12 cellular contexts compared by ENCODE assay signal in the genomic region with DNA sequence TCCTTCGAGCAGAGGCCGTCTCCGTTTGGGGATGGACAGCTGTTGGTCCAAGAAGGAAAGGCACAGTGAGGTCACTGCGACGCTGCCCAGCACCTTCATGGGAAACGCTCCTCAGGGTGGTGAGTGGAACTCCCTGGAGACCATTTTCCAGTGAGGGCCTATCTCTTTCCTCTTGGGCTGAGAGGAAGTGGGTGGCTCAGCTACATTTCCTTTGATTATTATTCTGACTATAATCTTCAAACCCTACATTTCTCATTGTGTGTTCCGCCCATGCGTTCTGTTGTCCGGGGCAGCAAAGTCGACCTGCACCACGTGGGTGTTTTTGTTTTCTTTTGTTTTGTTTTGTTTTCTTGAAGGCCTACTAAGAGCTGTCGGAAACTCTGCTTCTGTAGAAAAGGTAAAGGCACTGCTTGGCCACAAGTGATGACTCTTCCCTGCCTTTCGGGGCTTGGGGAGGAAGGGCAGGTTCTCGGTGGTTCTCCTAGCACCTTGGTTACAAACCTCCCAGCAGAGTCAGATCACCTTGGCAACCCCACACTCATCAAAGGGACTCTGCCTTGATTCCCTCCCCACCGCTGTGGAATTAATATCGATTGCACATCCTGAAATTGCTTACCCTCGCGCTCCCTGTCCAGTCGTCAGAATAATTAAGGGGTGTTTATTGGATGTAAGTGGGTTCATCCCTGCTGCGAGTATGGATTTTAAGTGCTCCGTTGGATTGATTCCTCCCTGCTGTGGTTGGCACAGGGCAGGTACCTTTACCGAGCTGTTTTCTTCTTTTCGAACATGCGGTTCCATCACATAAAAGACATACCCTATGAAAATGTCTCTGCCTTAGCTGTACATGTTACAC. TPM values are rescaled to one million over a fixed set of nuclear protein-coding genes. Genes with fewer than 3 reads are reported as not detected.
DNase-seq lines count a peak whose midpoint lies in the region; TF ChIP-seq lines count a peak whose summit lies in the region.
"Had no signal": no experiment of that assay in that cellular context is flagged by ENCODE, and none has a peak within 500 bp of the region (broad histone marks: within the 10 kb centered on the region; RNA-seq: fewer than 3 reads in every experiment).

No MANE protein-coding gene starts in this region.

- no peaks in the 10 kb centered on the region for H3K36me3 Mint-ChIP-seq in activated CD4-positive, alpha-beta T cell treated with anti-CD3 and anti-CD28 coated beads, Interleukin-2, amount 10 ng/mL, durations not matched to agents 7 days and 5 days (ENCODE audit: low read depth)

- 78 to 81% (median 79%) methylated on average over 24 of the region's 24 CpGs for WGBS in ovary, 3 donors

- H3K27me3 ChIP-seq in ovary: no peaks in the 10 kb centered on the region
- H3K27me3 ChIP-seq: thyroid gland had no signal

- POLR2A ChIA-PET in activated CD4-positive, alpha-beta T cell treated with anti-CD3 and anti-CD28 coated beads, Interleukin-2, amount 10 ng/mL, durations not matched to agents 7 days and 5 days (lab: Charles Lee): no interaction called here

- TF ChIP-seq POLR2A in erythroblast (IDR thresholded peaks at IDR 0.05; ENCODE audit: low read length) (no peak), ovary (IDR thresholded peaks at IDR 0.05) (no peak)

- peak; percentile 23 for DNase-seq in activated CD4-positive, alpha-beta T cell treated with anti-CD3 and anti-CD28 coated beads for 48 hours
- no peak for DNase-seq in activated CD4-positive, alpha-beta T cell treated with anti-CD3 and anti-CD28 coated beads, Interleukin-2, amount 50 U/mL, for 1 hour
- DNase-seq in activated CD4-positive, alpha-beta T cell treated with anti-CD3 and anti-CD28 coated beads, Interleukin-2, amount 10 ng/mL, durations not matched to agents 7 days and 5 days: no peak
- DNase-seq in erythroblast (lab: John Stamatoyannopoulos, UW) (peak; percentile 64 to 66), ovary (no peak), DMS53 treated with DMSO at 0.1 percent for 48 hours (lab: John Stamatoyannopoulos, UW; ENCODE audit: unreplicated experiment) (no peak)
- DNase-seq in stimulated activated CD8-positive, alpha-beta memory T cell treated with anti-CD3 and anti-CD28 coated beads, Interleukin-4, amount 100 ng/mL, for 48 hours: peak; percentile 34
- DNase-seq in effector CD4-positive, alpha-beta T cell: no peak
- DNase-seq: ACHN; GF-D8; stimulated activated CD4-positive, alpha-beta T cell treated with anti-CD3 and anti-CD28 coated beads, Interleukin-4, amount 100 ng/mL, for 1 hour; thyroid gland had no signal

- no peak for TF ChIP-seq CTCF in ovary (IDR thresholded peaks at IDR 0.05)

- no peak overlapping the region for H3K27ac ChIP-seq in ovary

- H3K9me3 Mint-ChIP-seq in activated CD4-positive, alpha-beta T cell treated with anti-CD3 and anti-CD28 coated beads, Interleukin-2, amount 10 ng/mL, durations not matched to agents 7 days and 5 days: no peaks in the 10 kb centered on the region

- peak overlapping the region; percentile 60 for H3K27ac Mint-ChIP-seq in activated CD4-positive, alpha-beta T cell treated with anti-CD3 and anti-CD28 coated beads, Interleukin-2, amount 10 ng/mL, durations not matched to agents 7 days and 5 days

- peak overlapping the region; percentile 15 for H3K4me3 Mint-ChIP-seq in activated CD4-positive, alpha-beta T cell treated with anti-CD3 and anti-CD28 coated beads, Interleukin-2, amount 10 ng/mL, durations not matched to agents 7 days and 5 days

- peaks cover 3% of the 10 kb centered on the region for H3K4me1 ChIP-seq in ovary (ENCODE audit: insufficient read depth)

- intact Hi-C loops in ovary (cut with DNase I): no loop called here

- CTCF ChIA-PET in activated CD4-positive, alpha-beta T cell treated with anti-CD3 and anti-CD28 coated beads, Interleukin-2, amount 10 ng/mL, durations not matched to agents 7 days and 5 days (lab: Charles Lee): interaction anchor here (0.9 kb wide), 1 partner anchor 11 kb away, joined by 3 read pairs; no protein-coding TSS in a partner anchor

- TF ChIP-seq EP300 in ovary (IDR thresholded peaks at IDR 0.05): no peak

- no peaks in the 10 kb centered on the region for H3K9me3 ChIP-seq in ovary
- H3K9me3 ChIP-seq: thyroid gland had no signal

- no peaks in the 10 kb centered on the region for H3K36me3 ChIP-seq in ovary
- H3K36me3 ChIP-seq: thyroid gland had no signal

- no peak overlapping the region for H3K4me3 ChIP-seq in ovary
- H3K4me3 ChIP-seq: thyroid gland had no signal

- H3K27me3 Mint-ChIP-seq in activated CD4-positive, alpha-beta T cell treated with anti-CD3 and anti-CD28 coated beads, Interleukin-2, amount 10 ng/mL, durations not matched to agents 7 days and 5 days: no peaks in the 10 kb centered on the region

- H3K4me1 Mint-ChIP-seq in activated CD4-positive, alpha-beta T cell treated with anti-CD3 and anti-CD28 coated beads, Interleukin-2, amount 10 ng/mL, durations not matched to agents 7 days and 5 days: peaks cover 32% of the 10 kb centered on the region

RNA-seq across cellular contexts. Expression of gene PARVB, which starts 7.2 kb away (rescaled TPM):
- total RNA-seq in activated CD4-positive, alpha-beta T cell treated with anti-CD3 and anti-CD28 coated beads, Interleukin-2, amount 10 ng/mL, durations not matched to agents 7 days and 5 days: 10 to 100 TPM; 18.2 to 19.2 TPM
- 10 to 100 TPM; 12.3 to 62.9 (median 40.0) TPM for total RNA-seq in ovary
- 10 to 100 TPM; 23.0 to 29.6 TPM for polyA plus RNA-seq in ovary

Comparison
In these comparisons a context has a peak if more than half of its experiments do, and no peak if none do; other contexts are left out.
1. DNase-seq: peak in activated CD4-positive, alpha-beta T cell treated with anti-CD3 and anti-CD28 coated beads for 48 hours (single experiment), erythroblast (2 of 2) and stimulated activated CD8-positive, alpha-beta memory T cell treated with anti-CD3 and anti-CD28 coated beads, Interleukin-4, amount 100 ng/mL, for 48 hours (single experiment); none in activated CD4-positive, alpha-beta T cell treated with anti-CD3 and anti-CD28 coated beads, Interleukin-2, amount 50 U/mL, for 1 hour (single experiment), activated CD4-positive, alpha-beta T cell treated with anti-CD3 and anti-CD28 coated beads, Interleukin-2, amount 10 ng/mL, durations not matched to agents 7 days and 5 days (single experiment), ovary (0 of 5), effector CD4-positive, alpha-beta T cell (single experiment) and DMS53 treated with DMSO at 0.1 percent for 48 hours (single experiment).